Comparison of ENCODE assay signal across 10 cellular contexts in the genomic region with DNA sequence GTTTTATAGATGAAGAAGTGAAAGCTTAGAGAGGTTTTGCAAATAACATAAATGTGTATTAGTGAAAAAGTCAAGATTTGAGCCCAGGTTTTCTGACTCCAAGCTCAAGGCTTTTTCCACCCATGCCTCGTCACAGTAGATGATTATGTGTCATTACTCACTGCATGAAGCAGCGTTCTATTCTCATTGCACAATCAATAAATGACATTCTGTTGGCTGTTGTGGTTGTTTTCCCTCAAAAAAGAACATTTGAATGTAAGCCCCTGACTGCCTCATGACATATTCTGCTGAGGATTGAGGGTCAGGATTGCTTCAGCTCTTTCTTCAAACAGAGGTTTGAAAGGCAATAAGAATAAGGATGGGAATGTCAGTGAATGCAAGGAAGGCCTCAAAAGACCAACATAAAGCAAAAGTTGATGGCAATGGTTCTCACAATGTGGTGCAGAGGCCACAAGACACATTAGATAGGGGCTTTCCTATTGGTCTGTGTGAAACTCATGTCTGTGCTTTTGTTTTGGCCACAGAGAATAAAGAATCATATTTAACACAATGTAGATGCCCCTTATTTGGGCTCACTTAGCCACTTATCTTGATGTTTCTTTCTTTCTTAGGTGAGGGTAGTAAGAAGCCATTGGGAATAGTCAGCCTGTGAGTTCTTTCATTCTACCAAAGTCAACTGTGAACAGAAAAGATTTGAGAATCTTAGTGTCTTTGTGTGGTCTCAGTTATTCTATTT. TPM values are rescaled to one million over a fixed set of nuclear protein-coding genes. Genes with fewer than 3 reads are reported as not detected.
A peak's percentile ranks its signal among the peaks of the same experiment; 100 is the strongest.
DNase-seq lines count a peak whose midpoint lies in the region; ATAC-seq, FAIRE-seq and TF ChIP-seq lines count a peak whose summit lies in the region.
"Had no signal": no experiment of that assay in that cellular context is flagged by ENCODE, and none has a peak within 500 bp of the region (broad histone marks: within the 10 kb centered on the region; RNA-seq: fewer than 3 reads in every experiment).

No MANE protein-coding gene starts in this region.

- POLR2A ChIA-PET in K562 (lab: Yijun Ruan, JAX) (no interaction called here), Caco-2 (lab: Charles Lee) (no interaction called here)

- H3K27ac ChIP-seq in K562 (ENCODE audit: extremely low read depth, low read depth, low read length) (no peak overlapping the region), tibial artery (no peak overlapping the region)

- H3K36me3 ChIP-seq in K562 (ENCODE audit: control insufficient read depth, insufficient read depth, low read length), result no peaks in the 10 kb centered on the region
- no peaks in the 10 kb centered on the region for H3K36me3 ChIP-seq in Caco-2 (ENCODE audit: control insufficient read depth, insufficient read depth, low read length)
- no peaks in the 10 kb centered on the region for H3K36me3 ChIP-seq in tibial artery

- H3K4me1 Mint-ChIP-seq in Caco-2 (ENCODE audit: low read depth, unreplicated experiment), result peaks cover 43% of the 10 kb centered on the region

- BruUV-seq in K562 (replicated peaks; lab: Mats Ljungman, UMichigan) (no TSS peak), Caco-2 (replicated peaks; lab: Mats Ljungman, UMichigan) (no TSS peak)

- H4K20me1 ChIP-seq in K562 (replicated peaks; ENCODE audit: control insufficient read depth, insufficient read depth, low read length), result no peaks in the 10 kb centered on the region

- intact Hi-C loops in K562 (cut with micrococcal nuclease), result no loop called here
- intact Hi-C loops in Caco-2 (cut with micrococcal nuclease; ENCODE audit: unreplicated experiment), result no loop called here
- intact Hi-C loops in tibial artery (cut with DNase I; ENCODE audit: low total_unique reads), result loop anchor here (10.0 kb wide), 1 partner anchor 328 kb away; the partner anchor contains the start of gene PCTP

- H3K4me2 ChIP-seq in K562 (ENCODE audit: insufficient read depth, low read length), result no peak overlapping the region

- no peaks in the 10 kb centered on the region for H3K79me2 ChIP-seq in K562 (ENCODE audit: control insufficient read depth, insufficient read depth, low read length)

- no peak for TF ChIP-seq POLR2A in K562 (conservative IDR thresholded peaks at IDR 0.05)

- no peaks in the 10 kb centered on the region; a peak in 2 of 5 replicates for H3K4me1 ChIP-seq in K562 (replicated peaks in 1 of 2; ENCODE audit: control insufficient read depth in 2 of 2, insufficient read depth in 2 of 2, low read length in 2 of 2)
- peaks cover 22% of the 10 kb centered on the region; the same call in 1 of the 2 replicates for H3K4me1 ChIP-seq in Caco-2
- peaks cover 0 to 7% (median 3%) of the 10 kb centered on the region in 4 donors for H3K4me1 ChIP-seq in tibial artery

- H3K36me3 Mint-ChIP-seq in Caco-2 (ENCODE audit: insufficient read depth, unreplicated experiment), result peaks cover 14% of the 10 kb centered on the region

- WGBS in K562 (ENCODE audit: insufficient coverage, low coverage, missing lambda C conversion rate), result 2% methylated on average over 2 of the region's 2 CpGs

- H3K9me3 ChIP-seq in K562 (replicated peaks; ENCODE audit: control insufficient read depth, insufficient read depth, low read depth, low read length) (no peaks in the 10 kb centered on the region), Caco-2 (no peaks in the 10 kb centered on the region), tibial artery (no peaks in the 10 kb centered on the region)

- H3K4me3 Mint-ChIP-seq in Caco-2 (ENCODE audit: unreplicated experiment), result no peak overlapping the region
- H3K4me3 Mint-ChIP-seq: B cell had no signal

- H3K27me3 ChIP-seq in K562 (ENCODE audit: control insufficient read depth in 2 of 2, insufficient read depth in 2 of 2, low read length in 2 of 2), result peaks cover 0 to 4% of the 10 kb centered on the region in 2 experiments; a peak in 1 of 5 replicates
- no peaks in the 10 kb centered on the region for H3K27me3 ChIP-seq in Caco-2 (replicated peaks; ENCODE audit: control insufficient read depth, insufficient read depth, low read length)
- peaks cover 0 to 19% of the 10 kb centered on the region in 2 donors for H3K27me3 ChIP-seq in tibial artery

- no peak overlapping the region for H3K9ac ChIP-seq in K562 (ENCODE audit: insufficient read depth in 1 of 2, low read depth in 2 of 2, low read length in 2 of 2)

- no peaks in the 10 kb centered on the region for H3K9me1 ChIP-seq in K562 (ENCODE audit: control insufficient read depth, insufficient read depth, low read length)

- DNase-seq in AG08395 (ENCODE audit: low spot score) (peak; percentile 33), GM19239 (ENCODE audit: insufficient read length, low spot score) (no peak), K562 (ENCODE audit: extremely low read depth in 1 of 4, low spot score in 3 of 4) (no peak), COR-L47 (lab: John Stamatoyannopoulos, UW) (no peak), Caco-2 (no peak), tibial artery (no peak), dedifferentiated amniotic fluid mesenchymal stem cell (ENCODE audit: extremely low spot score) (no peak)
- DNase-seq: activated CD4-positive, alpha-beta T cell treated with anti-CD3 and anti-CD28 coated beads for 48 hours had no signal

- peak; percentile 64 for ATAC-seq in HG02938 (IDR thresholded peaks at IDR 0.05; ENCODE audit: unreplicated experiment)
- ATAC-seq in K562, result no peak

- no peaks in the 10 kb centered on the region for H3K27me3 Mint-ChIP-seq in Caco-2 (ENCODE audit: insufficient read depth, unreplicated experiment)

- no peak overlapping the region for H2AFZ ChIP-seq in K562 (ENCODE audit: low read depth, low read length)

- TF ChIP-seq CTCF in K562 (IDR thresholded peaks at IDR 0.05 in 2 of 3, conservative IDR thresholded peaks at IDR 0.05 in 1 of 3; ENCODE audit: insufficient read depth in 2 of 3, low read depth in 1 of 3, low read length in 3 of 3), result no peak
- TF ChIP-seq CTCF in Caco-2 (IDR thresholded peaks at IDR 0.05; ENCODE audit: insufficient read depth in 1 of 2, low read depth in 1 of 2, low read length in 1 of 2, severe bottlenecking in 1 of 2, unreplicated experiment in 1 of 2), result no peak
- TF ChIP-seq CTCF in tibial artery (IDR thresholded peaks at IDR 0.05), result no peak

- CTCF ChIA-PET in K562 (lab: Yijun Ruan, JAX; ENCODE audit: low intra/inter-chr PET ratio) (no interaction called here), Caco-2 (lab: Charles Lee) (no interaction called here)

- no peak overlapping the region for H3K4me3 ChIP-seq in K562
- H3K4me3 ChIP-seq in Caco-2 (ENCODE audit: low read depth, low read length), result no peak overlapping the region
- no peak overlapping the region for H3K4me3 ChIP-seq in tibial artery

- in situ Hi-C loops in K562 (cut with MboI), result no loop called here

- H3K9me3 Mint-ChIP-seq in Caco-2 (ENCODE audit: unreplicated experiment), result no peaks in the 10 kb centered on the region

- peak; percentile 75 for FAIRE-seq in GM19239 (lab: Jason Lieb, UNC)
- no peak for FAIRE-seq in K562 (lab: Jason Lieb, UNC)

- no peak for TF ChIP-seq RAD21 in K562 (CRISPR knock-in tag; conservative IDR thresholded peaks at IDR 0.05 in 1 of 2, IDR thresholded peaks at IDR 0.05 in 1 of 2)

- TF ChIP-seq EP300 in K562 (IDR thresholded peaks at IDR 0.05; ENCODE audit: low read length), result no peak

- no peak overlapping the region for H3K27ac Mint-ChIP-seq in Caco-2 (ENCODE audit: unreplicated experiment)
- H3K27ac Mint-ChIP-seq: B cell had no signal

TF ChIP-seq in K562, 482 proteins besides CTCF, POLR2A, EP300 and RAD21:
- no peak for TF ChIP-seq SMARCE1 (IDR thresholded peaks at IDR 0.05)
- peak; percentile 80 for TF ChIP-seq CEBPB (tag; IDR thresholded peaks at IDR 0.05)

RNA-seq across cellular contexts. Expression of gene MMD, which starts 5.4 kb away (rescaled TPM):
- 16.5 and 29.7 TPM in 2 replicates for total RNA-seq in K562 (2011; cell fraction: chromatin; rRNA removed; ENCODE audit: low replicate concordance)
- 11.6 and 13.0 TPM in 2 replicates for total RNA-seq in K562 (2011; cell fraction: nucleolus; rRNA removed)
- total RNA-seq in K562 (2011; cell fraction: nucleoplasm; rRNA removed), result 17.2 and 29.8 TPM in 2 replicates
- total RNA-seq in K562 (2014; rRNA removed) (6.7 and 11.0 TPM in 2 replicates), K562 (2014; rRNA removed; fragmentation: Illumina TruSeq; extraction: Trizol) (10.7 and 11.7 TPM in 2 replicates), K562 (2015; rRNA removed; fragmentation: Illumina TruSeq; extraction: Trizol) (7.3 and 8.8 TPM in 2 replicates), K562 (2021) (15.2 TPM in 2 replicates), Caco-2 (2022) (38.6 and 39.0 TPM in 2 replicates)
- polyA plus RNA-seq in K562 (2011; rRNA removed) (17.7 and 18.9 TPM in 2 replicates), K562 (2014; fragmentation: Illumina TruSeq; extraction: Trizol) (9.6 and 11.1 TPM in 2 replicates), K562 (2014; fragmentation: Nextera tagmentation; extraction: Ambion mirVana) (1 to 10 TPM; 3.1 to 4.0 TPM), K562 (2014; rRNA removed) (11.5 and 12.6 TPM in 2 replicates)
- polyA plus RNA-seq in K562 (2011; cell fraction: cytosol; rRNA removed), result 9.2 and 11.6 TPM in 2 replicates
- 12.3 and 13.0 TPM in 2 replicates for polyA plus RNA-seq in K562 (2011; cell fraction: nucleus; rRNA removed)
- polyA plus RNA-seq in K562 (2012), result 8.0 and 11.8 TPM in 2 replicates
- 14.3 TPM in 2 replicates for polyA minus RNA-seq in K562 (2011; rRNA and poly(A)+ RNA removed)
- polyA minus RNA-seq in K562 (2011; cell fraction: cytosol; rRNA and poly(A)+ RNA removed), result 3.5 and 7.0 TPM in 2 replicates
- 9.4 and 13.0 TPM in 2 replicates for polyA minus RNA-seq in K562 (2011; cell fraction: nucleus; rRNA and poly(A)+ RNA removed)
